In genomic region chr19:11373166-11373884, GRCh38 we compare ENCODE assay signal across 8 cellular contexts. TPM values are rescaled to one million over a fixed set of nuclear protein-coding genes. Genes with fewer than 3 reads are reported as not detected.
DNase-seq lines count a peak whose midpoint lies in the region; TF ChIP-seq lines count a peak whose summit lies in the region.

No MANE protein-coding gene starts in this region.

- intact Hi-C loops in MCF 10A (cut with micrococcal nuclease) (no loop called here), breast epithelium (cut with DNase I; ENCODE audit: low total_unique reads) (no loop called here), thyroid gland (cut with DNase I) (no loop called here)

- no peak overlapping the region for H3K27ac Mint-ChIP-seq in MCF 10A (ENCODE audit: low read depth, unreplicated experiment)

- peaks cover 8% of the 10 kb centered on the region for H3K36me3 Mint-ChIP-seq in MCF 10A (ENCODE audit: insufficient read depth, unreplicated experiment)

- TF ChIP-seq POLR2A in breast epithelium (IDR thresholded peaks at IDR 0.05) (no peak), thyroid gland (IDR thresholded peaks at IDR 0.05) (no peak)

- H3K27ac ChIP-seq in breast epithelium (no peak overlapping the region), thyroid gland (no peak overlapping the region)

- BruUV-seq in MCF 10A (replicated peaks; lab: Mats Ljungman, UMichigan), result no TSS peak

- no peak overlapping the region for H3K4me3 Mint-ChIP-seq in MCF 10A (ENCODE audit: unreplicated experiment)

- CTCF ChIA-PET in MCF 10A (lab: Yijun Ruan, JAX), result interaction anchor here (1.1 to 1.2 kb wide), 2 partner anchors 76 to 248 kb away, joined by 4 to 8 read pairs; no protein-coding TSS in a partner anchor

- H3K4me3 ChIP-seq in breast epithelium, result no peak overlapping the region
- H3K4me3 ChIP-seq in endocrine pancreas (ENCODE audit: control insufficient read depth, insufficient read depth, low read length), result peak overlapping the region; percentile 50
- H3K4me3 ChIP-seq in thyroid gland (replicated peaks in 1 of 3), result no peak overlapping the region

- H3K27me3 ChIP-seq in breast epithelium (no peaks in the 10 kb centered on the region), endocrine pancreas (ENCODE audit: control insufficient read depth, insufficient read depth, low read length) (no peaks in the 10 kb centered on the region), thyroid gland (no peaks in the 10 kb centered on the region)

- H3K4me1 ChIP-seq in breast epithelium, result peaks cover 0 to 6% of the 10 kb centered on the region in 2 donors
- peaks cover 4% of the 10 kb centered on the region for H3K4me1 ChIP-seq in endocrine pancreas (ENCODE audit: control insufficient read depth, insufficient read depth, low read length)
- peaks cover 22 to 35% of the 10 kb centered on the region in 2 donors for H3K4me1 ChIP-seq in thyroid gland

- POLR2A ChIA-PET in MCF 10A (lab: Yijun Ruan, JAX), result interaction anchor here (0.7 to 5.6 kb wide), 8 partner anchors 9 to 235 kb away, joined by 3 to 88 read pairs (median 10); partner anchors contain the start of genes CCDC159, RAB3D and TMEM205

- H3K36me3 ChIP-seq in breast epithelium (no peaks in the 10 kb centered on the region), endocrine pancreas (ENCODE audit: control insufficient read depth, insufficient read depth, low read length) (no peaks in the 10 kb centered on the region), thyroid gland (no peaks in the 10 kb centered on the region)

- H3K9me3 Mint-ChIP-seq in MCF 10A (ENCODE audit: unreplicated experiment), result no peaks in the 10 kb centered on the region

- no peaks in the 10 kb centered on the region for H3K27me3 Mint-ChIP-seq in MCF 10A (ENCODE audit: insufficient read depth, unreplicated experiment)

- peaks cover 11% of the 10 kb centered on the region for H3K4me1 Mint-ChIP-seq in MCF 10A (ENCODE audit: insufficient read depth, unreplicated experiment)

- no peaks in the 10 kb centered on the region for H3K9me3 ChIP-seq in breast epithelium
- H3K9me3 ChIP-seq in endocrine pancreas (ENCODE audit: control insufficient read depth, low read length), result no peaks in the 10 kb centered on the region
- H3K9me3 ChIP-seq in thyroid gland, result no peaks in the 10 kb centered on the region

- TF ChIP-seq CTCF in MCF 10A (IDR thresholded peaks at IDR 0.05; ENCODE audit: unreplicated experiment) (no peak), breast epithelium (IDR thresholded peaks at IDR 0.05) (no peak), thyroid gland (IDR thresholded peaks at IDR 0.05) (no peak)

- WGBS in thyroid gland, 2 donors, result 48 to 58% methylated on average over 10 of the region's 10 CpGs

- peak; percentile 74 for DNase-seq in MCF 10A (ENCODE audit: unreplicated experiment)
- DNase-seq in breast epithelium (ENCODE audit: low spot score in 2 of 2), result no peak
- peak; percentile 79 for DNase-seq in NCI-H510A treated with DMSO at 0.1 percent for 48 hours (lab: John Stamatoyannopoulos, UW)
- peak; percentile 55 to 62 for DNase-seq in thyroid gland
- no peak for DNase-seq in glomerular visceral epithelial cell (ENCODE audit: extremely low spot score)
- DNase-seq in GDM1 (lab: John Stamatoyannopoulos, UW), result no peak
- DNase-seq in germinal center (ENCODE audit: low spot score), result no peak

- H3K9ac ChIP-seq in endocrine pancreas (ENCODE audit: control insufficient read depth, insufficient read depth, low read length), result peak overlapping the region; percentile 69

RNA-seq across cellular contexts. Expression of gene SWSAP1, which starts 1.1 kb away (rescaled TPM):
- total RNA-seq in MCF 10A (2022) (1.0 and 1.4 TPM in 2 replicates), breast epithelium (1 to 10 TPM; 1.1 to 2.6 (median 2.2) TPM), thyroid gland (1 to 10 TPM; 2.3 to 4.3 (median 3.4) TPM)

RNA-seq across cellular contexts. Expression of gene EPOR, which starts 10.8 kb away (rescaled TPM):
- total RNA-seq in MCF 10A (2022) (1.7 and 2.7 TPM in 2 replicates), breast epithelium (1 to 10 TPM; 2.9 to 6.2 (median 4.1) TPM), thyroid gland (10 to 100 TPM; 16.8 to 48.0 (median 31.3) TPM)

RNA-seq across cellular contexts. Expression of gene PLPPR2, which starts 18.1 kb away (rescaled TPM):
- 19.5 and 24.2 TPM in 2 replicates for total RNA-seq in MCF 10A (2022)
- total RNA-seq in breast epithelium, result 10 to 100 TPM in 2 of 3 donors, 1 to 10 TPM in 1; 7.7 to 19.0 (median 11.3) TPM
- total RNA-seq in thyroid gland, result 10 to 100 TPM in 1 of 4 donors, 1 to 10 TPM in 3; 6.0 to 18.4 (median 8.9) TPM

RNA-seq across cellular contexts. Expression of gene CCDC159, which starts 27.0 kb away (rescaled TPM):
- 17.2 and 18.2 TPM in 2 replicates for total RNA-seq in MCF 10A (2022)
- total RNA-seq in breast epithelium, result 10 to 100 TPM in 2 of 3 donors, 1 to 10 TPM in 1; 8.6 to 30.2 (median 25.5) TPM
- total RNA-seq in thyroid gland, result 10 to 100 TPM; 27.0 to 36.9 (median 34.5) TPM

RNA-seq across cellular contexts. Expression of gene TMEM205, which starts 27.3 kb away (rescaled TPM):
- total RNA-seq in MCF 10A (2022) (93.1 and 96.6 TPM in 2 replicates), breast epithelium (100 to 1,000 TPM; 216 to 286 (median 243) TPM), thyroid gland (1,000 to 10,000 TPM in 1 of 4 donors, 100 to 1,000 TPM in 3; 266 to 1,029 (median 650) TPM)

Comparison
In these comparisons a context has a peak if more than half of its experiments do, and no peak if none do; other contexts are left out.
1. DNase-seq: peak in MCF 10A (single experiment), NCI-H510A treated with DMSO at 0.1 percent for 48 hours (single experiment) and thyroid gland (2 of 2); none in breast epithelium (0 of 2), glomerular visceral epithelial cell (single experiment), GDM1 (single experiment) and germinal center (single experiment).